In the genomic region with DNA sequence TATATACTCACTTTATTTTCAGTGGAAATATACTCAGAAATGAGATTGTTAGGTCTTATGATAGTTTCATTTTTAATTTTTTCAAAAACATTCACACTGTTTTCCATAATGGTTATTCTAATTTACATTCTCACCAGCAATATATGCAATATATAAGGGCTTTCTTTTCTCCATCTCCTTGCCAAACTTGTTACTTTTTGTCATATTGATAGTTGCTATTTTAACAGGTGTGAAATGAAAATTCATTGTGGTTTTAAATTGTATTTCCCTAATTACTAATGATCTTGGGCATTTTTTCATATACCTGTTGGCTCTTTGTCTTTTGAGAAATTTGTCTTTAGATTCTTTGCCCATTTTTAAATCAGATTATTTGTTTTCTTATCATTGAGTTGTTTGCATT, we compare ENCODE assay signal across 16 cellular contexts.
"Had no signal": no experiment of that assay in that cellular context is flagged by ENCODE, and none has a peak within 500 bp of the region (broad histone marks: within the 10 kb centered on the region; RNA-seq: fewer than 3 reads in every experiment).

No MANE protein-coding gene starts in this region.

- H3K27me3 ChIP-seq: right atrium auricular region had no signal

- DNase-seq: activated CD4-positive, alpha-beta T cell treated with anti-CD3 and anti-CD28 coated beads for 1 hour; activated CD4-positive, alpha-beta T cell treated with anti-CD3 and anti-CD28 coated beads, Interleukin-2, amount 50 U/mL, for 4 hours; activated naive CD4-positive, alpha-beta T cell; activated naive CD8-positive, alpha-beta T cell treated with anti-CD3 and anti-CD28 coated beads, Interleukin-2, amount 10 ng/mL, durations not matched to agents 7 days and 5 days; activated T-cell treated with anti-CD3 and anti-CD28 coated beads for 4 hours; effector CD4-positive, alpha-beta T cell; foreskin fibroblast; glutamatergic neuron; hypothalamus; left ventricle myocardium inferior; occipital lobe; stimulated activated CD4-positive, alpha-beta T cell treated with anti-CD3 and anti-CD28 coated beads, Interleukin-2, amount 100 ng/mL, for 48 hours had no signal

- H3K4me3 ChIP-seq: coronary artery, left ventricle myocardium inferior, right atrium auricular region had no signal

- H3K27ac ChIP-seq: coronary artery, left ventricle myocardium inferior, right atrium auricular region, VCaP had no signal

- ATAC-seq: stimulated activated memory B cell treated with anti-CD40 and anti-IgM and Interleukin-4, amounts not matched to agents 10 μg/mL and 1 μg/mL and 100 μg/mL, for 72 hours had no signal

- H3K36me3 ChIP-seq: left ventricle myocardium inferior, right atrium auricular region had no signal

- H3K4me1 ChIP-seq: left ventricle myocardium inferior, right atrium auricular region had no signal
